Comparison of ENCODE assay signal across 8 cellular contexts in the genomic region with DNA sequence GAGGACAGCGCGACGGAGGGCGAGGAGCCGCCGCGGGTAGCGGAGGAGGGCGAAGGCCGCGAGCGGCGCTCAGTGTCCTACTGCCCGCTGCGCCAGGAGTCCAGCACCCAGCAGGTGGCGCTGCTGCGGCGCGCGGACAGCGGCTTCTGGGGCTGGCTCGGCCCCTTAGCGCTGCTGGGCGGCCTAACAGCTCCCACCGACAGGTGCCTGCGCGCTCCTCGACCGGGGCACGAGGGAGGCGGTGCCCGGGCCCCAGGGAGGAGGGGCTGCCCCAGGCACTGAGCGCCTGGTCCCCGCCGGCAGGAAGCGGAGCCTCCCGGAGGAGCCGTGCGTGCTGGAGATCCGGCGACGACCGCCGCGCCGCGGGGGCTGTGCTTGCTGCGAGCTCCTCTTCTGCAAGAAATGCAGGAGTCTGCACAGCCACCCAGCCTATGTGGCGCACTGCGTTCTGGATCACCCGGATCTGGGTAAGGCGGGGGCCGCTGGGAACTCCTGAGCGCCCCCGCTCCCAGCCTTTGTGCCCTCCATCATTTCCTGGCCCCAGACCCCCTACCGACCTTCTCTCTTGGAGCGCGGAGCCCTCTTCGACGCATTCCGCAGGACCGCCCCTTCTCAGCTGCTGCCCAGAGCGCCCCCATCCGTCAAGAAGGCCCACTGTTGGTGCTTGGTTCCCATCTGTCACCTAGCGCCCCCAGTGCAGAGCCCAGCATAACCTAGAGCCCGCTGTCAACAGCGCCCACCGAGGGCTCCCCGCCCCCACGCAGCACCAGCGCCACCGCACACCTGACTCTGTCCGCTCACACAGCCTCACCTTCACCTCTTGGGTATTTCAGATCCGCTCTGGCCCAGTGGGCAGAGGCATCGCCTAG. TPM values are rescaled to one million over a fixed set of nuclear protein-coding genes. Genes with fewer than 3 reads are reported as not detected.
DNase-seq lines count a peak whose midpoint lies in the region; ATAC-seq and TF ChIP-seq lines count a peak whose summit lies in the region.

No MANE protein-coding gene starts in this region.

- H3K4me1 ChIP-seq in ectodermal cell (ENCODE audit: control insufficient read depth, insufficient read depth, low read length), result peaks cover 21% of the 10 kb centered on the region

- no peaks in the 10 kb centered on the region for H3K36me3 Mint-ChIP-seq in CD14-positive monocyte
- H3K36me3 Mint-ChIP-seq in activated CD8-positive, alpha-beta T cell treated with anti-CD3 and anti-CD28 coated beads, Interleukin-2, amount 10 ng/mL, durations not matched to agents 7 days and 5 days (ENCODE audit: low read depth), result no peaks in the 10 kb centered on the region

- peaks cover 9% of the 10 kb centered on the region for H3K4me1 Mint-ChIP-seq in CD14-positive monocyte
- H3K4me1 Mint-ChIP-seq in activated CD8-positive, alpha-beta T cell treated with anti-CD3 and anti-CD28 coated beads, Interleukin-2, amount 10 ng/mL, durations not matched to agents 7 days and 5 days (ENCODE audit: low read depth), result peaks cover 17% of the 10 kb centered on the region

- H3K9me3 ChIP-seq in ectodermal cell (ENCODE audit: control insufficient read depth, low read length), result no peaks in the 10 kb centered on the region

- DNase-seq in CD14-positive monocyte (ENCODE audit: low spot score) (peak; percentile 72), HPDE6-E6E7 (ENCODE audit: extremely low spot score) (peak; percentile 81), NCI-H82 (lab: John Stamatoyannopoulos, UW) (peak; percentile 96), medulla oblongata (ENCODE audit: extremely low spot score) (peak; percentile 89)
- DNase-seq in activated CD8-positive, alpha-beta T cell treated with anti-CD3 and anti-CD28 coated beads, Interleukin-2, amount 10 ng/mL, durations not matched to agents 7 days and 5 days, result peak; percentile 90
- DNase-seq in stimulated activated CD4-positive, alpha-beta T cell treated with anti-CD3 and anti-CD28 coated beads, TNF-alpha, amount 100 ng/mL, for 4 hours (ENCODE audit: low read depth in 3 of 3), result peak; percentile 69 to 77 (median 74)

- peaks cover 0 to 4% (median 0%) of the 10 kb centered on the region in 7 donors for H3K9me3 Mint-ChIP-seq in CD14-positive monocyte
- H3K9me3 Mint-ChIP-seq in activated CD8-positive, alpha-beta T cell treated with anti-CD3 and anti-CD28 coated beads, Interleukin-2, amount 10 ng/mL, durations not matched to agents 7 days and 5 days (ENCODE audit: insufficient read depth), result no peaks in the 10 kb centered on the region

- H3K27ac ChIP-seq in ectodermal cell (ENCODE audit: insufficient read depth, low read depth, low read length, poor library complexity, severe bottlenecking), result peak overlapping the region; percentile 5

- H3K27ac Mint-ChIP-seq in CD14-positive monocyte, result peak overlapping the region in 1 of 7 donors; percentile 41
- H3K27ac Mint-ChIP-seq in activated CD8-positive, alpha-beta T cell treated with anti-CD3 and anti-CD28 coated beads, Interleukin-2, amount 10 ng/mL, durations not matched to agents 7 days and 5 days, result peak overlapping the region; percentile 86

- H3K27me3 ChIP-seq in ectodermal cell (ENCODE audit: control insufficient read depth, insufficient read depth, low read length, poor library complexity, severe bottlenecking), result no peaks in the 10 kb centered on the region

- H3K4me3 Mint-ChIP-seq in CD14-positive monocyte, result peak overlapping the region; percentile 83 to 97
- peak overlapping the region; percentile 83 for H3K4me3 Mint-ChIP-seq in activated CD8-positive, alpha-beta T cell treated with anti-CD3 and anti-CD28 coated beads, Interleukin-2, amount 10 ng/mL, durations not matched to agents 7 days and 5 days

- no peaks in the 10 kb centered on the region for H3K36me3 ChIP-seq in ectodermal cell (ENCODE audit: control insufficient read depth, insufficient read depth, low read length)

- intact Hi-C loops in CD14-positive monocyte (cut with micrococcal nuclease), result loop anchor here (2.0 kb wide), 2 partner anchors 40 to 44 kb away; partner anchors contain the start of gene TAF15 (in 1 of the 2)

- 8% methylated on average over 75 of the region's 75 CpGs for WGBS in ectodermal cell, 2 experiments

- peaks cover 19 to 31% (median 30%) of the 10 kb centered on the region in 3 donors for H3K27me3 Mint-ChIP-seq in CD14-positive monocyte (ENCODE audit: low read depth in 3 of 3)
- no peaks in the 10 kb centered on the region for H3K27me3 Mint-ChIP-seq in activated CD8-positive, alpha-beta T cell treated with anti-CD3 and anti-CD28 coated beads, Interleukin-2, amount 10 ng/mL, durations not matched to agents 7 days and 5 days (ENCODE audit: low read depth)

- CTCF ChIA-PET in activated CD8-positive, alpha-beta T cell treated with anti-CD3 and anti-CD28 coated beads, Interleukin-2, amount 10 ng/mL, durations not matched to agents 7 days and 5 days (lab: Charles Lee), result interaction anchor here (0.8 to 11.6 kb wide), 75 partner anchors 9 to 674 kb away, joined by 3 to 415 read pairs (median 5); partner anchors contain the start of genes AP2B1, CCL5, MMP28 and NLE1

- POLR2A ChIA-PET in activated CD8-positive, alpha-beta T cell treated with anti-CD3 and anti-CD28 coated beads, Interleukin-2, amount 10 ng/mL, durations not matched to agents 7 days and 5 days (lab: Charles Lee), result interaction anchor here (0.5 to 3.6 kb wide), 5 partner anchors 25 to 159 kb away, joined by 3 to 34 read pairs (median 3); partner anchors contain the start of gene TAF15

- ATAC-seq in GM19452 (IDR thresholded peaks at IDR 0.05; ENCODE audit: unreplicated experiment), result peak; percentile 85
- ATAC-seq in activated CD8-positive, alpha-beta T cell treated with anti-CD3 and anti-CD28 coated beads, Interleukin-2, amount 10 ng/mL, durations not matched to agents 7 days and 5 days, result peak; percentile 96

- H3K4me3 ChIP-seq in ectodermal cell (ENCODE audit: insufficient read depth, low read depth, low read length), result peak overlapping the region; percentile 34

- peak; percentile 97 for TF ChIP-seq CTCF in CD14-positive monocyte (IDR thresholded peaks at IDR 0.05)

RNA-seq across cellular contexts. Expression of gene C17orf50, which starts 3.7 kb away (rescaled TPM):
- not detected for polyA plus RNA-seq in CD14-positive monocyte
- total RNA-seq in activated CD8-positive, alpha-beta T cell treated with anti-CD3 and anti-CD28 coated beads, Interleukin-2, amount 10 ng/mL, durations not matched to agents 7 days and 5 days, result not detected
- not detected for polyA plus RNA-seq in ectodermal cell (2013, experiment 1 of 4)
- not detected for polyA plus RNA-seq in ectodermal cell (2013, experiment 2 of 4)
- polyA plus RNA-seq in ectodermal cell (2013, experiment 3 of 4), result 0.27 TPM
- polyA plus RNA-seq in ectodermal cell (2013, experiment 4 of 4), result not detected

RNA-seq across cellular contexts. Expression of gene GAS2L2, which starts 11.3 kb away (rescaled TPM):
- not detected for polyA plus RNA-seq in CD14-positive monocyte
- total RNA-seq in activated CD8-positive, alpha-beta T cell treated with anti-CD3 and anti-CD28 coated beads, Interleukin-2, amount 10 ng/mL, durations not matched to agents 7 days and 5 days, result not detected
- 0.46 TPM for polyA plus RNA-seq in ectodermal cell (2013, experiment 1 of 4)
- 0.27 TPM for polyA plus RNA-seq in ectodermal cell (2013, experiment 2 of 4)
- 0.32 TPM for polyA plus RNA-seq in ectodermal cell (2013, experiment 3 of 4)
- polyA plus RNA-seq in ectodermal cell (2013, experiment 4 of 4), result 0.45 TPM

RNA-seq across cellular contexts. Expression of gene MMP28, which starts 31.1 kb away (rescaled TPM):
- not detected for polyA plus RNA-seq in CD14-positive monocyte
- not detected for total RNA-seq in activated CD8-positive, alpha-beta T cell treated with anti-CD3 and anti-CD28 coated beads, Interleukin-2, amount 10 ng/mL, durations not matched to agents 7 days and 5 days
- polyA plus RNA-seq in ectodermal cell (2013, experiment 1 of 4), result not detected
- polyA plus RNA-seq in ectodermal cell (2013, experiment 2 of 4), result 1.2 TPM
- polyA plus RNA-seq in ectodermal cell (2013, experiment 3 of 4), result 0.43 TPM
- polyA plus RNA-seq in ectodermal cell (2013, experiment 4 of 4), result not detected

RNA-seq across cellular contexts. Expression of gene RASL10B, which starts 32.9 kb away (rescaled TPM):
- polyA plus RNA-seq in CD14-positive monocyte, result not detected
- under 1 TPM in 1 of 2 experiments, not detected in 1; 0.10 TPM for total RNA-seq in activated CD8-positive, alpha-beta T cell treated with anti-CD3 and anti-CD28 coated beads, Interleukin-2, amount 10 ng/mL, durations not matched to agents 7 days and 5 days
- 33.2 TPM for polyA plus RNA-seq in ectodermal cell (2013, experiment 1 of 4)
- polyA plus RNA-seq in ectodermal cell (2013, experiment 2 of 4), result 32.1 TPM
- 22.7 TPM for polyA plus RNA-seq in ectodermal cell (2013, experiment 3 of 4)
- 25.0 TPM for polyA plus RNA-seq in ectodermal cell (2013, experiment 4 of 4)

RNA-seq across cellular contexts. Expression of gene TAF15, which starts 44.9 kb away (rescaled TPM):
- polyA plus RNA-seq in CD14-positive monocyte, result 10 to 100 TPM in 1 of 2 donors, 1 to 10 TPM in 1; 6.0 to 16.3 TPM
- 100 to 1,000 TPM; 336 to 341 TPM for total RNA-seq in activated CD8-positive, alpha-beta T cell treated with anti-CD3 and anti-CD28 coated beads, Interleukin-2, amount 10 ng/mL, durations not matched to agents 7 days and 5 days
- 373 TPM for polyA plus RNA-seq in ectodermal cell (2013, experiment 1 of 4)
- polyA plus RNA-seq in ectodermal cell (2013, experiment 2 of 4), result 425 TPM
- polyA plus RNA-seq in ectodermal cell (2013, experiment 3 of 4), result 275 TPM
- 312 TPM for polyA plus RNA-seq in ectodermal cell (2013, experiment 4 of 4)

Comparison
In these comparisons a context has a peak if more than half of its experiments do, and no peak if none do; other contexts are left out.
1. Peak in every context shown above with its lines: DNase-seq, ATAC-seq, H3K4me3 ChIP-seq and H3K27ac ChIP-seq.